Comparison of ENCODE assay signal across 24 cellular contexts in genomic region chr14:58415636-58416559, GRCh38. TPM values are rescaled to one million over a fixed set of nuclear protein-coding genes. Genes with fewer than 3 reads are reported as not detected.
"Had no signal": no experiment of that assay in that cellular context is flagged by ENCODE, and none has a peak within 500 bp of the region (broad histone marks: within the 10 kb centered on the region; RNA-seq: fewer than 3 reads in every experiment).

No MANE protein-coding gene starts in this region.

- H3K27ac Mint-ChIP-seq: activated naive CD4-positive, alpha-beta T cell treated with anti-CD3 and anti-CD28 coated beads, Interleukin-2, amount 10 ng/mL, durations not matched to agents 7 days and 5 days; nephron progenitor cell; stimulated activated effector memory CD8-positive, alpha-beta T cell treated with anti-CD3 and anti-CD28 coated beads, Interleukin-12 subunit alpha, Interleukin-12 subunit beta, amount 100 ng/mL, for 72 hours had no signal

- H3K27me3 Mint-ChIP-seq: activated naive CD4-positive, alpha-beta T cell treated with anti-CD3 and anti-CD28 coated beads, Interleukin-2, amount 10 ng/mL, durations not matched to agents 7 days and 5 days; activated T-cell treated with anti-CD3 and anti-CD28 coated beads, Interleukin-2, amount 50 U/mL, for 24 hours had no signal

- H3K4me1 Mint-ChIP-seq: activated naive CD4-positive, alpha-beta T cell treated with anti-CD3 and anti-CD28 coated beads, Interleukin-2, amount 10 ng/mL, durations not matched to agents 7 days and 5 days; nephron progenitor cell had no signal

- H3K4me3 Mint-ChIP-seq: activated naive CD4-positive, alpha-beta T cell treated with anti-CD3 and anti-CD28 coated beads, Interleukin-2, amount 10 ng/mL, durations not matched to agents 7 days and 5 days; activated T-cell treated with anti-CD3 and anti-CD28 coated beads, Interleukin-2, amount 50 U/mL, for 24 hours; nephron progenitor cell; stimulated activated effector memory CD8-positive, alpha-beta T cell treated with anti-CD3 and anti-CD28 coated beads, Interleukin-12 subunit alpha, Interleukin-12 subunit beta, amount 100 ng/mL, for 72 hours had no signal

- ATAC-seq: lower lobe of right lung; sciatic nerve; stimulated activated effector memory CD8-positive, alpha-beta T cell treated with anti-CD3 and anti-CD28 coated beads, Interleukin-12 subunit alpha, Interleukin-12 subunit beta, amount 100 ng/mL, for 72 hours had no signal

- H3K9me3 Mint-ChIP-seq: activated naive CD4-positive, alpha-beta T cell treated with anti-CD3 and anti-CD28 coated beads, Interleukin-2, amount 10 ng/mL, durations not matched to agents 7 days and 5 days; activated T-cell treated with anti-CD3 and anti-CD28 coated beads, Interleukin-2, amount 50 U/mL, for 24 hours; stimulated activated effector memory CD8-positive, alpha-beta T cell treated with anti-CD3 and anti-CD28 coated beads, Interleukin-12 subunit alpha, Interleukin-12 subunit beta, amount 100 ng/mL, for 72 hours had no signal

- DNase-seq: activated CD4-positive, alpha-beta T cell treated with anti-CD3 and anti-CD28 coated beads for 1 hour; activated CD4-positive, alpha-beta T cell treated with anti-CD3 and anti-CD28 coated beads, Interleukin-2, amount 50 U/mL, for 1 hour; activated CD8-positive, alpha-beta memory T cell treated with anti-CD3 and anti-CD28 coated beads for 24 hours; activated CD8-positive, alpha-beta memory T cell treated with anti-CD3 and anti-CD28 coated beads, Interleukin-2, amount 50 U/mL, for 4 hours; activated effector memory CD4-positive, alpha-beta T cell treated with anti-CD3 and anti-CD28 coated beads, Interleukin-2, amount 50 U/mL, for 16 hours; activated naive CD4-positive, alpha-beta T cell treated with anti-CD3 and anti-CD28 coated beads, Interleukin-2, amount 10 ng/mL, durations not matched to agents 7 days and 5 days; activated T-cell treated with anti-CD3 and anti-CD28 coated beads, Interleukin-2, amount 50 U/mL, for 24 hours; amygdala; cerebellar nuclear complex; cortex of kidney; left colon; lower lobe of right lung; mucosa of descending colon; nephron progenitor cell; nucleus accumbens; stimulated activated CD4-positive, alpha-beta T cell treated with anti-CD3 and anti-CD28 coated beads, Interleukin-2, amount 100 ng/mL, for 24 hours; stomach; WERI-Rb-1 had no signal

RNA-seq across cellular contexts. Expression of gene TOMM20L, which starts 20.2 kb away (rescaled TPM):
- total RNA-seq: bronchial epithelial cell; fibroblast of villous mesenchyme; heart right ventricle; lower lobe of right lung; sciatic nerve; stomach; T-helper 1 cell treated with Interleukin-12 subunit alpha and Interleukin-12 subunit beta and Interleukin-4 antibody, amounts not matched to agents 30 ng/mL and 1 ng/mL, for 36 hours had no signal
